8 cellular contexts compared by ENCODE assay signal in the genomic region with DNA sequence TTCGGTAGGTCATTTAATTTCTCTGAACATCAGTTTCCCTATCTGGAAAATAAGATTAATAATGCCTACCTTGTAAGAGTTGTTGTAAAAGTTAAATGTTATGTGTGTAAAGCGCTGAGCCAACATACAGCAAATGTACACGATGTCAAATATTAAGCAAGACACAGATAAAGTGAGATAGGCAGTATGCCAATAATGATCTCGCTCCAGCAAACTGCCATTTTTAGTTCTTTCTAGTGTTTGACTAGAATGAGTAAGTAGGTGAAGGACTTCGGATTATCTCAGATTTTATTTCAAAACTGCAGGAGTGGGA. TPM values are rescaled to one million over a fixed set of nuclear protein-coding genes. Genes with fewer than 3 reads are reported as not detected.
DNase-seq lines count a peak whose midpoint lies in the region; TF ChIP-seq lines count a peak whose summit lies in the region.

No MANE protein-coding gene starts in this region.

- TF ChIP-seq CTCF in GM12865 (IDR thresholded peaks at IDR 0.05; ENCODE audit: insufficient read depth, low read depth, low read length, missing control alignments) (no peak), HFFc6 (IDR thresholded peaks at IDR 0.05) (no peak), WI38 (IDR thresholded peaks at IDR 0.05; ENCODE audit: low read depth, low read length) (no peak), stomach (IDR thresholded peaks at IDR 0.05) (no peak)

- no peaks in the 10 kb centered on the region for H3K36me3 ChIP-seq in iPS DF 6.9 (ENCODE audit: control insufficient read depth, insufficient read depth, low read length)
- peaks cover 0 to 4% (median 1%) of the 10 kb centered on the region in 4 donors for H3K36me3 ChIP-seq in stomach

- no peak for TF ChIP-seq EP300 in stomach (IDR thresholded peaks at IDR 0.05)

- H3K9me3 ChIP-seq in iPS DF 6.9 (ENCODE audit: control insufficient read depth, insufficient read depth, low read length) (no peaks in the 10 kb centered on the region), stomach (no peaks in the 10 kb centered on the region)

- peak overlapping the region; percentile 82 for H3K4me3 ChIP-seq in GM12865 (ENCODE audit: low read depth, low read length)
- H3K4me3 ChIP-seq in WI38 (ENCODE audit: low read depth, low read length) = peak overlapping the region; percentile 92
- peak overlapping the region; percentile 44; the same call in 1 of the 2 replicates for H3K4me3 ChIP-seq in iPS DF 6.9 (ENCODE audit: low read length)
- H3K4me3 ChIP-seq in stomach = peak overlapping the region; percentile 76 to 84 (median 79)

- peaks cover 43% of the 10 kb centered on the region for H3K4me1 Mint-ChIP-seq in HFFc6 (ENCODE audit: low read depth)

- no peaks in the 10 kb centered on the region for H3K27me3 Mint-ChIP-seq in HFFc6 (ENCODE audit: insufficient read depth)

- H3K9me3 Mint-ChIP-seq in HFFc6 = no peaks in the 10 kb centered on the region

- H3K4me1 ChIP-seq in iPS DF 6.9 (ENCODE audit: control insufficient read depth, insufficient read depth, low read length) (peaks cover 1% of the 10 kb centered on the region; the same call in 1 of the 2 replicates), stomach (peaks cover 7 to 63% (median 29%) of the 10 kb centered on the region in 4 donors)

- H3K36me3 Mint-ChIP-seq in HFFc6 (ENCODE audit: low read depth) = no peaks in the 10 kb centered on the region

- WGBS in iPS DF 6.9 (ENCODE audit: insufficient coverage, insufficient read length) = no CpG with 5 or more reads among the region's 5 CpGs
- WGBS in stomach, 5 donors = 6 to 8% (median 7%) methylated on average over 5 of the region's 5 CpGs

- peak overlapping the region; percentile 95 for H3K4me3 Mint-ChIP-seq in HFFc6

- intact Hi-C loops in stomach (cut with DNase I; ENCODE audit: low total_unique reads) = loop anchor here (10.0 kb wide), 1 partner anchor 70 kb away; a partner anchor contains a TSS

- H3K27ac ChIP-seq in iPS DF 6.9 (ENCODE audit: low read length) (no peak overlapping the region), stomach (peak overlapping the region; percentile 90 to 99 (median 96))

- peak overlapping the region; percentile 95 for H3K27ac Mint-ChIP-seq in HFFc6

- H3K27me3 ChIP-seq in iPS DF 6.9 (ENCODE audit: control insufficient read depth, insufficient read depth, low read length) (no peaks in the 10 kb centered on the region), stomach (no peaks in the 10 kb centered on the region)

- TF ChIP-seq POLR2A in stomach (IDR thresholded peaks at IDR 0.05) = no peak

- DNase-seq in GM12865 (ENCODE audit: low read depth) (no peak), HFFc6 (peak; percentile 49), iPS DF 6.9 (ENCODE audit: low read depth, low spot score) (no peak), stomach (no peak), COR-L47 (lab: John Stamatoyannopoulos, UW) (no peak), iPS-NIHi11 (ENCODE audit: low spot score) (no peak)
- no peak for DNase-seq in stimulated activated CD4-positive, alpha-beta T cell treated with anti-CD3 and anti-CD28 coated beads, Interleukin-2, amount 100 ng/mL, for 24 hours

RNA-seq across cellular contexts. Expression of a gene that starts 0.8 kb away (rescaled TPM):
- 10 to 100 TPM; 50.0 to 75.0 (median 54.1) TPM for total RNA-seq in HFFc6 (2021; fragmentation: NEBNext Ultra II Directional; extraction: Animal tissue kit (Norgen Biotek cat#: 25700))
- 100 to 1,000 TPM in 4 of 5 donors, 10 to 100 TPM in 1; 60.7 to 322 (median 158) TPM for total RNA-seq in stomach
- polyA plus RNA-seq in stomach = 10 to 100 TPM; 26.6 to 45.9 (median 38.9) TPM
